8 cellular contexts compared by ENCODE assay signal in the genomic region with DNA sequence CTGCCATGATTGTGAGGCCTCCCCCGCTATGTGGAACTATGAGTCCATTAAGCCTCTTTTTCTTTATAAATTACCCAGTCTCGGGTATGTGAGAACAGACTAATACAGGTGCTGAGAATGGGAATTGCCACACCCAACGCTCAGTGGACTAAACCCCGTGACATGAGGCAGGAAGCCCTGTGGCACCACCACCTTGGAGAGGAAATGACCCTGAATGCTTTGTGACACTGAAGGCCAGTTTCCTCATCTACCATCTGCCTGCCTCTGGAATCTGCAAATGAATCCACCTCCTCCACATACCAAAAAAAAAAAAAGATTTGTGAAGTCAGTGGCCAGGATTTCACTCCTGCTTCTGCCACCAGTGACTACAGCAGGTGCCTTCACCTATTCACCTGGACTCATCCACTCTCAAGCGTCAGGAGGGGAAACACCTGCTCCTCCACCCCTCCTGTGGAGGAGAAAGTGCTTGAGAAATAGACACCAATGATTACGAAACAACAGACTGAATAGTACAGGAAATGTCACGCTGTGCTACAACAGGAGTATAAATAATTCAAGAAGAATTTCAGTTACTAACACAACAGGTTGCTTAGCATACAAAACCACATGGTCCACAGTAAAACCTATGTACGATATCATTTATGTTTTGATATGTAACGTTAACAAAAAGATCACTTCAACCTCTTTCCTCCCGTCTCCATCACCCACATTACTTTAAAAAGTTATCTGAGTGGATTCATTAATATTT. TPM values are rescaled to one million over a fixed set of nuclear protein-coding genes. Genes with fewer than 3 reads are reported as not detected.
DNase-seq lines count a peak whose midpoint lies in the region; ATAC-seq, FAIRE-seq and TF ChIP-seq lines count a peak whose summit lies in the region.

No MANE protein-coding gene starts in this region.

- H3K9ac ChIP-seq in endothelial cell of umbilical vein (replicated peaks; ENCODE audit: extremely low read depth, insufficient read depth, low read length): peak overlapping the region; percentile 10

- H3K4me1 Mint-ChIP-seq in GM23338: peaks cover 24% of the 10 kb centered on the region
- peaks cover 18% of the 10 kb centered on the region for H3K4me1 Mint-ChIP-seq in osteocyte (ENCODE audit: unreplicated experiment)

- FAIRE-seq in endothelial cell of umbilical vein (lab: Jason Lieb, UNC): peak; percentile 55

- H3K27me3 ChIP-seq in GM23338 (ENCODE audit: insufficient read depth) (no peaks in the 10 kb centered on the region), endothelial cell of umbilical vein (ENCODE audit: control insufficient read depth in 2 of 2, insufficient read depth in 2 of 2, low read length in 2 of 2) (no peaks in the 10 kb centered on the region)

- H3K9me1 ChIP-seq in endothelial cell of umbilical vein (replicated peaks; ENCODE audit: control insufficient read depth, extremely low read depth, insufficient read depth, low read length): no peaks in the 10 kb centered on the region

- H3K36me3 Mint-ChIP-seq in GM23338 (ENCODE audit: low read depth) (peaks cover 33% of the 10 kb centered on the region), osteocyte (ENCODE audit: unreplicated experiment) (peaks cover 10% of the 10 kb centered on the region)

- no peaks in the 10 kb centered on the region for H3K9me3 ChIP-seq in endothelial cell of umbilical vein (replicated peaks; ENCODE audit: control insufficient read depth, insufficient read depth, low read length)

- no peak overlapping the region for H2AFZ ChIP-seq in GM23338
- H2AFZ ChIP-seq in endothelial cell of umbilical vein (ENCODE audit: low read depth, low read length): no peak overlapping the region

- POLR2A ChIA-PET in endothelial cell of umbilical vein (lab: Charles Lee): no interaction called here

- intact Hi-C loops in endothelial cell of umbilical vein (cut with micrococcal nuclease): loop anchor here (1.0 kb wide), 1 partner anchor 42 kb away; the partner anchor contains the start of gene NT5DC3

- H3K4me1 ChIP-seq in GM23338 (ENCODE audit: insufficient read depth): peaks cover 11% of the 10 kb centered on the region; the same call in 1 of the 2 replicates
- H3K4me1 ChIP-seq in endothelial cell of umbilical vein (ENCODE audit: control insufficient read depth, extremely low read depth, insufficient read depth, low read length): peaks cover 22% of the 10 kb centered on the region

- H3K4me3 Mint-ChIP-seq in GM23338 (no peak overlapping the region), osteocyte (ENCODE audit: unreplicated experiment) (no peak overlapping the region)

- H4K20me1 ChIP-seq in GM23338 (replicated peaks; ENCODE audit: insufficient read depth) (no peaks in the 10 kb centered on the region), endothelial cell of umbilical vein (replicated peaks; ENCODE audit: control insufficient read depth, extremely low read depth, insufficient read depth, low read length) (no peaks in the 10 kb centered on the region)

- H3K36me3 ChIP-seq in GM23338 (ENCODE audit: insufficient read depth) (no peaks in the 10 kb centered on the region), endothelial cell of umbilical vein (ENCODE audit: control insufficient read depth in 2 of 2, extremely low read depth in 1 of 2, insufficient read depth in 2 of 2, low read length in 2 of 2) (no peaks in the 10 kb centered on the region)

- no peaks in the 10 kb centered on the region for H3K9me2 ChIP-seq in GM23338 (ENCODE audit: insufficient read depth)

- H3K4me2 ChIP-seq in GM23338 (no peak overlapping the region), endothelial cell of umbilical vein (ENCODE audit: insufficient read depth, low read length) (peak overlapping the region; percentile 55)

- no peaks in the 10 kb centered on the region for H3F3A ChIP-seq in GM23338 (replicated peaks; ENCODE audit: low read depth)

- no peak overlapping the region for H3K4me3 ChIP-seq in GM23338
- no peak overlapping the region for H3K4me3 ChIP-seq in endothelial cell of umbilical vein (replicated peaks in 1 of 3; ENCODE audit: insufficient read depth in 1 of 3, low read depth in 1 of 3, low read length in 3 of 3)

- peak overlapping the region; percentile 82 for H3K27ac Mint-ChIP-seq in GM23338
- H3K27ac Mint-ChIP-seq in osteocyte (ENCODE audit: unreplicated experiment): peak overlapping the region; percentile 40

- ATAC-seq in GM23338: no peak
- no peak for ATAC-seq in HG03521 (IDR thresholded peaks at IDR 0.05; ENCODE audit: unreplicated experiment)
- ATAC-seq in GM19395 (IDR thresholded peaks at IDR 0.05; ENCODE audit: unreplicated experiment): no peak

- no peaks in the 10 kb centered on the region for H3K9me3 Mint-ChIP-seq in GM23338
- no peaks in the 10 kb centered on the region for H3K9me3 Mint-ChIP-seq in osteocyte (ENCODE audit: unreplicated experiment)

- H3K79me2 ChIP-seq in GM23338 (replicated peaks; ENCODE audit: insufficient read depth): no peaks in the 10 kb centered on the region; the same call in 1 of the 2 replicates
- H3K79me2 ChIP-seq in endothelial cell of umbilical vein (ENCODE audit: control insufficient read depth, insufficient read depth, low read length): no peaks in the 10 kb centered on the region

- no peak for TF ChIP-seq POLR2A in endothelial cell of umbilical vein (IDR thresholded peaks at IDR 0.05; ENCODE audit: low read depth, low read length)

- dilution Hi-C loops in endothelial cell of umbilical vein (cut with MboI; ENCODE audit: extremely low pct_ligation_motif_present, low sequenced_read_pairs): no loop called here

- DNase-seq in GM23338 (ENCODE audit: low spot score) (peak; percentile 19), NCI-H69 (lab: John Stamatoyannopoulos, UW) (peak; percentile 97), endothelial cell of umbilical vein (ENCODE audit: low read depth, low spot score) (no peak), osteocyte (ENCODE audit: extremely low spot score, unreplicated experiment) (no peak), COLO829 (ENCODE audit: low spot score) (no peak), occipital lobe (lab: John Stamatoyannopoulos, UW) (no peak)

- no TSS peak for BruUV-seq in endothelial cell of umbilical vein (replicated peaks; lab: Mats Ljungman, UMichigan)

- CTCF ChIA-PET in endothelial cell of umbilical vein (lab: Charles Lee): interaction anchor here (1.0 to 1.4 kb wide), 4 partner anchors 28 to 70 kb away, joined by 3 to 5 read pairs (median 4); partner anchors contain the start of gene NT5DC3

- H3K27ac ChIP-seq in GM23338 (ENCODE audit: low read depth) (no peak overlapping the region), endothelial cell of umbilical vein (ENCODE audit: insufficient read depth, low read depth, low read length) (no peak overlapping the region)

- TF ChIP-seq CTCF in GM23338 (conservative IDR thresholded peaks at IDR 0.05; ENCODE audit: low read depth in 2 of 2) (no peak), endothelial cell of umbilical vein (IDR thresholded peaks at IDR 0.05; ENCODE audit: extremely low read depth in 1 of 2, insufficient read depth in 1 of 2, low read depth in 1 of 2, low read length in 2 of 2) (no peak), osteocyte (IDR thresholded peaks at IDR 0.05) (no peak)

- H3K27me3 Mint-ChIP-seq in GM23338 (ENCODE audit: insufficient read depth, low read depth, poor library complexity) (peaks cover 3% of the 10 kb centered on the region), osteocyte (ENCODE audit: unreplicated experiment) (no peaks in the 10 kb centered on the region)

TF ChIP-seq in GM23338, 12 proteins besides CTCF, POLR2A, EP300 and RAD21:
- TF ChIP-seq ETS1 (IDR thresholded peaks at IDR 0.05): no peak

TF ChIP-seq in endothelial cell of umbilical vein, 7 proteins besides CTCF, POLR2A, EP300 and RAD21:
- no peak for TF ChIP-seq MYC (IDR thresholded peaks at IDR 0.05; ENCODE audit: low read depth, low read length)

RNA-seq across cellular contexts. Expression of gene NT5DC3, which starts 41.4 kb away (rescaled TPM):
- 10.2 and 12.5 TPM in 2 replicates for total RNA-seq in GM23338 (2014; rRNA removed; shearing (Covaris generic))
- polyA plus RNA-seq in GM23338 (2016; fragmentation: Nextera tagmentation; extraction: Ambion mirVana) (2.2 and 2.5 TPM in 2 replicates), endothelial cell of umbilical vein (1.2 and 1.5 TPM in 2 replicates)
- total RNA-seq in endothelial cell of umbilical vein (6.4 and 6.7 TPM in 2 replicates), osteocyte (11.3 and 12.5 TPM in 2 replicates), occipital lobe (32.8 TPM)
- 1.5 TPM in 2 replicates for polyA plus RNA-seq in endothelial cell of umbilical vein (2011; cell fraction: cytosol; rRNA removed)
- polyA plus RNA-seq in endothelial cell of umbilical vein (2011; cell fraction: nucleus; rRNA removed): 2.6 and 3.0 TPM in 2 replicates
- 3.0 and 3.5 TPM in 2 replicates for polyA plus RNA-seq in endothelial cell of umbilical vein (2012)
- polyA minus RNA-seq in endothelial cell of umbilical vein: 2.5 and 3.5 TPM in 2 replicates
- 2.3 TPM for polyA minus RNA-seq in endothelial cell of umbilical vein (2011; cell fraction: cytosol; rRNA and poly(A)+ RNA removed)
- 2.9 and 5.0 TPM in 2 replicates for polyA minus RNA-seq in endothelial cell of umbilical vein (2011; cell fraction: nucleus; rRNA and poly(A)+ RNA removed)

Comparison
In these comparisons a context has a peak if more than half of its experiments do, and no peak if none do; other contexts are left out.
1. DNase-seq: peak in GM23338 (single experiment) and NCI-H69 (single experiment); none in endothelial cell of umbilical vein (single experiment), osteocyte (single experiment), COLO829 (single experiment) and occipital lobe (single experiment).